ENCODE assay signal across 27 cellular contexts in the genomic region with DNA sequence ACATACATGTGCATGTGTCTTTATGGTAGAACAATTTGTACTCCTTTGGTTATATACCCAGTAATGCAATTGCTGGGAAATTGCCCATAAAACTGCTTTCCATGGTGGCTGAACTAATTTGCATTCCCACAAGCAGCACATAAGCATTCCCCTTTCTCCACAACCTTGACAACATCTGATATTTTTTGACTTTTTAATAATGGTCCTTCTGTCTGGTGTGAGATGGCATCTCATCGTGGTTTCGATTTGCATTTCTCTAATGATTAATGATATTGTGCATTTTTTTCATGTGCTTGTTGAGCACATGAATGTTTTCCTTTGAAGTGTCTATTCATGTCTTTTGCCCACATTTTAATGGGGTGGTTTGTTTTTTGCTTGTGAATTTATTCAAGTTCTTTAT.
"Had no signal": no experiment of that assay in that cellular context is flagged by ENCODE, and none has a peak within 500 bp of the region (broad histone marks: within the 10 kb centered on the region; RNA-seq: fewer than 3 reads in every experiment).

No MANE protein-coding gene starts in this region.

- H3K4me1 Mint-ChIP-seq: naive B cell; natural killer cell; neural progenitor cell; stimulated activated naive B cell treated with anti-CD40 and anti-IgM and Interleukin-4, amounts not matched to agents 10 μg/mL and 1 μg/mL and 100 μg/mL, for 72 hours had no signal

- H3K27me3 Mint-ChIP-seq: naive B cell; stimulated activated naive B cell treated with anti-CD40 and anti-IgM and Interleukin-4, amounts not matched to agents 10 μg/mL and 1 μg/mL and 100 μg/mL, for 72 hours had no signal

- H3K27me3 ChIP-seq: neural progenitor cell, ovary, stomach, testis, thyroid gland, transverse colon, upper lobe of left lung, vagina had no signal

- H3K27ac ChIP-seq: left ventricle myocardium inferior, neural progenitor cell, ovary, prostate gland, skin epidermis, stomach, testis, thyroid gland, transverse colon, upper lobe of left lung, vagina had no signal

- H3K9ac ChIP-seq: neural progenitor cell had no signal

- H3K4me3 ChIP-seq: left ventricle myocardium inferior, lung, neural progenitor cell, ovary, prostate gland, skin epidermis, stomach, testis, thyroid gland, transverse colon, upper lobe of left lung, vagina had no signal

- H2AFZ ChIP-seq: neural progenitor cell had no signal

- H3K9me3 Mint-ChIP-seq: neural progenitor cell; stimulated activated naive B cell treated with anti-CD40 and anti-IgM and Interleukin-4, amounts not matched to agents 10 μg/mL and 1 μg/mL and 100 μg/mL, for 72 hours had no signal

- DNase-seq: islet precursor cell; left ventricle myocardium inferior; mesendoderm; naive B cell; natural killer cell; nephron progenitor cell; ovary; posterior cingulate gyrus; retina; right cardiac atrium; stimulated activated CD4-positive, alpha-beta T cell treated with anti-CD3 and anti-CD28 coated beads, Interleukin-12 subunit alpha, Interleukin-12 subunit beta, amount 100 ng/mL, for 4 hours; stimulated activated CD4-positive, alpha-beta T cell treated with anti-CD3 and anti-CD28 coated beads, Interleukin-15, amount 100 ng/mL, for 24 hours; stimulated activated CD4-positive, alpha-beta T cell treated with anti-CD3 and anti-CD28 coated beads, Interleukin-2, amount 100 ng/mL, for 24 hours; stimulated activated CD4-positive, alpha-beta T cell treated with anti-CD3 and anti-CD28 coated beads, Interleukin-4, amount 100 ng/mL, for 1 hour; stimulated activated naive B cell treated with anti-CD40 and anti-IgM and Interleukin-4, amounts not matched to agents 10 μg/mL and 1 μg/mL and 100 μg/mL, for 72 hours; stimulated activated naive CD8-positive, alpha-beta T cell treated with anti-CD3 and anti-CD28 coated beads, Interleukin-15, Interleukin-2, amounts not matched to agents 100 U/mL and 50 U/mL, for 24 hours; stomach; testis; thyroid gland; transverse colon; upper lobe of left lung had no signal

- H3K4me2 ChIP-seq: neural progenitor cell had no signal

- H3K4me3 Mint-ChIP-seq: mesothelial cell of epicardium; naive B cell; natural killer cell; nephron progenitor cell; neural progenitor cell; stimulated activated naive B cell treated with anti-CD40 and anti-IgM and Interleukin-4, amounts not matched to agents 10 μg/mL and 1 μg/mL and 100 μg/mL, for 72 hours had no signal

- H3K9me3 ChIP-seq: left ventricle myocardium inferior, ovary, prostate gland, stomach, testis, thyroid gland, transverse colon, upper lobe of left lung, vagina had no signal

- H3K4me1 ChIP-seq: left ventricle myocardium inferior, neural progenitor cell, prostate gland, stomach, testis, thyroid gland, transverse colon, upper lobe of left lung, vagina had no signal

- H3K27ac Mint-ChIP-seq: mesothelial cell of epicardium; naive B cell; natural killer cell; nephron progenitor cell; neural progenitor cell; stimulated activated naive B cell treated with anti-CD40 and anti-IgM and Interleukin-4, amounts not matched to agents 10 μg/mL and 1 μg/mL and 100 μg/mL, for 72 hours had no signal

- H3K36me3 ChIP-seq: left ventricle myocardium inferior, neural progenitor cell, ovary, prostate gland, stomach, thyroid gland, transverse colon, upper lobe of left lung, vagina had no signal

- H3K36me3 Mint-ChIP-seq: mesothelial cell of epicardium; naive B cell; neural progenitor cell; stimulated activated naive B cell treated with anti-CD40 and anti-IgM and Interleukin-4, amounts not matched to agents 10 μg/mL and 1 μg/mL and 100 μg/mL, for 72 hours had no signal
